ENCODE assay signal across 1 cellular context in the genomic region with DNA sequence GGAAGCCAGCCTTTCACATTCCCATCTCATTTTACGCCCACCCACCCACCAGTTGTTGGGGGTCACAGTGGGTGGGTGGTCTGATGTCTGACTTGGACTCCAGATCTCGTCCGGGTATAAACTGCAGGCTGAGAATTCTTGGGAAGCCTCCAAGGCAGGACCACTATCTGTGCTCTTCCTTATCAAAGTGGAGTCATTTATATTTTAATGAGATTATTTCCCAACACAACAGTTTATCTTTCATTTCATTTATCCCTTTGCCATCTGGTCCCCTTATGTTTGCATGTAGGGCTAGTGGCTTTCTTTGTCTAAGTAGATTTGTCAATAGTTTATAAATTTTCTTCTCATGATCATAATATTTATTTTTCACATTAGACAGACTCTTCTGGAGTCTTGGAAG.
TF ChIP-seq lines count a peak whose summit lies in the region.

No MANE protein-coding gene starts in this region.

TF ChIP-seq in SK-N-SH, 30 proteins besides CTCF, POLR2A, EP300 and RAD21 (continued from another document):
- TF ChIP-seq, protein P1, sequence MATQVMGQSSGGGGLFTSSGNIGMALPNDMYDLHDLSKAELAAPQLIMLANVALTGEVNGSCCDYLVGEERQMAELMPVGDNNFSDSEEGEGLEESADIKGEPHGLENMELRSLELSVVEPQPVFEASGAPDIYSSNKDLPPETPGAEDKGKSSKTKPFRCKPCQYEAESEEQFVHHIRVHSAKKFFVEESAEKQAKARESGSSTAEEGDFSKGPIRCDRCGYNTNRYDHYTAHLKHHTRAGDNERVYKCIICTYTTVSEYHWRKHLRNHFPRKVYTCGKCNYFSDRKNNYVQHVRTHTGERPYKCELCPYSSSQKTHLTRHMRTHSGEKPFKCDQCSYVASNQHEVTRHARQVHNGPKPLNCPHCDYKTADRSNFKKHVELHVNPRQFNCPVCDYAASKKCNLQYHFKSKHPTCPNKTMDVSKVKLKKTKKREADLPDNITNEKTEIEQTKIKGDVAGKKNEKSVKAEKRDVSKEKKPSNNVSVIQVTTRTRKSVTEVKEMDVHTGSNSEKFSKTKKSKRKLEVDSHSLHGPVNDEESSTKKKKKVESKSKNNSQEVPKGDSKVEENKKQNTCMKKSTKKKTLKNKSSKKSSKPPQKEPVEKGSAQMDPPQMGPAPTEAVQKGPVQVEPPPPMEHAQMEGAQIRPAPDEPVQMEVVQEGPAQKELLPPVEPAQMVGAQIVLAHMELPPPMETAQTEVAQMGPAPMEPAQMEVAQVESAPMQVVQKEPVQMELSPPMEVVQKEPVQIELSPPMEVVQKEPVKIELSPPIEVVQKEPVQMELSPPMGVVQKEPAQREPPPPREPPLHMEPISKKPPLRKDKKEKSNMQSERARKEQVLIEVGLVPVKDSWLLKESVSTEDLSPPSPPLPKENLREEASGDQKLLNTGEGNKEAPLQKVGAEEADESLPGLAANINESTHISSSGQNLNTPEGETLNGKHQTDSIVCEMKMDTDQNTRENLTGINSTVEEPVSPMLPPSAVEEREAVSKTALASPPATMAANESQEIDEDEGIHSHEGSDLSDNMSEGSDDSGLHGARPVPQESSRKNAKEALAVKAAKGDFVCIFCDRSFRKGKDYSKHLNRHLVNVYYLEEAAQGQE (IDR thresholded peaks at IDR 0.05; ENCODE audit: low read depth, low read length), result no peak
- TF ChIP-seq TCF12 (IDR thresholded peaks at IDR 0.05) (peak; percentile 60), RXRA (IDR thresholded peaks at IDR 0.05; ENCODE audit: borderline replicate concordance, low read depth) (no peak), NFIC (IDR thresholded peaks at IDR 0.05; ENCODE audit: borderline replicate concordance) (no peak), EZH2phosphoT487 (IDR thresholded peaks at IDR 0.05; ENCODE audit: borderline replicate concordance, low read depth) (no peak), ELF1 (IDR thresholded peaks at IDR 0.05) (no peak), POLR2AphosphoS5 (IDR thresholded peaks at IDR 0.05; ENCODE audit: low read depth, low read length) (0 out of 2 replicates have a peak, but pooled peaks have one; percentile 32), GATA2 (CRISPR knock-in tag; IDR thresholded peaks at IDR 0.05) (peak; percentile 91)
- TF ChIP-seq, protein P2, sequence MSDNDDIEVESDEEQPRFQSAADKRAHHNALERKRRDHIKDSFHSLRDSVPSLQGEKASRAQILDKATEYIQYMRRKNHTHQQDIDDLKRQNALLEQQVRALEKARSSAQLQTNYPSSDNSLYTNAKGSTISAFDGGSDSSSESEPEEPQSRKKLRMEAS (IDR thresholded peaks at IDR 0.05; ENCODE audit: low read depth), result no peak
- TF ChIP-seq, protein P3, sequence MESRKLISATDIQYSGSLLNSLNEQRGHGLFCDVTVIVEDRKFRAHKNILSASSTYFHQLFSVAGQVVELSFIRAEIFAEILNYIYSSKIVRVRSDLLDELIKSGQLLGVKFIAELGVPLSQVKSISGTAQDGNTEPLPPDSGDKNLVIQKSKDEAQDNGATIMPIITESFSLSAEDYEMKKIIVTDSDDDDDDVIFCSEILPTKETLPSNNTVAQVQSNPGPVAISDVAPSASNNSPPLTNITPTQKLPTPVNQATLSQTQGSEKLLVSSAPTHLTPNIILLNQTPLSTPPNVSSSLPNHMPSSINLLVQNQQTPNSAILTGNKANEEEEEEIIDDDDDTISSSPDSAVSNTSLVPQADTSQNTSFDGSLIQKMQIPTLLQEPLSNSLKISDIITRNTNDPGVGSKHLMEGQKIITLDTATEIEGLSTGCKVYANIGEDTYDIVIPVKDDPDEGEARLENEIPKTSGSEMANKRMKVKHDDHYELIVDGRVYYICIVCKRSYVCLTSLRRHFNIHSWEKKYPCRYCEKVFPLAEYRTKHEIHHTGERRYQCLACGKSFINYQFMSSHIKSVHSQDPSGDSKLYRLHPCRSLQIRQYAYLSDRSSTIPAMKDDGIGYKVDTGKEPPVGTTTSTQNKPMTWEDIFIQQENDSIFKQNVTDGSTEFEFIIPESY (IDR thresholded peaks at IDR 0.05; ENCODE audit: borderline replicate concordance, low read depth), result no peak
